8 cellular contexts compared by ENCODE assay signal in the genomic region with DNA sequence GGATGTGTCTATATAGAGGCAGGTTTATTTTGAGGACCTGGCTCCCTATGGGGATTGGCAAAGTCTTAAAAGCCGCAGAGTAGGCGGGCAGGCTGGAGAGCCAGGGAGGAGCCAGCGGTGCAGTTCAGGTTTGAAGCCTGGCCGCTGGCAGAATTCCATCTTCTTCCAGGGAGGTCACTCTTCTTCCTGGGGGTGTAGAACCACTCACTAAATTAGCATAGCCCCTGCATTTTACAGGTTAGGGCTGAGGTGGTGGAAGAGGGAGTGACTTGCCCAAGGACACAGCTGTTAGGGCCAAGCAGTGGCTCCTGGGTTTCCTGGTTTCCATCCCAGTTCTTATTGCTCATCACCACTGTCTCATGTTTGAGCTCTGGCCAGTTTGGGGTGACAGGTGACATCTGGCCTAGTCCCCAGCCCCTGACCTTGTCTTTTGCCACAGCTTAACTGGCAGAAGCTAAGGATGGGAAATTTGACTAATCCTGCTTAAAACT. TPM values are rescaled to one million over a fixed set of nuclear protein-coding genes. Genes with fewer than 3 reads are reported as not detected.
DNase-seq lines count a peak whose midpoint lies in the region; ATAC-seq and TF ChIP-seq lines count a peak whose summit lies in the region.

No MANE protein-coding gene starts in this region.

- H3K9ac ChIP-seq in fibroblast of lung (ENCODE audit: insufficient read depth, low read length): no peak overlapping the region
- H3K9ac ChIP-seq in neural cell (ENCODE audit: low read length): peak overlapping the region; percentile 93

- no peaks in the 10 kb centered on the region for H3K27me3 ChIP-seq in fibroblast of lung (ENCODE audit: control insufficient read depth, insufficient read depth, low read length)
- H3K27me3 ChIP-seq in neural cell (ENCODE audit: insufficient read depth, low read depth, low read length): no peaks in the 10 kb centered on the region

- ATAC-seq in HG02870 (IDR thresholded peaks at IDR 0.05; ENCODE audit: unreplicated experiment): no peak

- DNase-seq in ELR (ENCODE audit: low read depth): peak; percentile 53
- peak; percentile 57 for DNase-seq in NCI-H1105 (lab: John Stamatoyannopoulos, UW)
- peak; percentile 18 for DNase-seq in activated CD4-positive, alpha-beta T cell treated with anti-CD3 and anti-CD28 coated beads, Interleukin-2, amount 50 U/mL, for 1 hour
- peak; percentile 31 to 58 for DNase-seq in fibroblast of lung (ENCODE audit: low read depth in 2 of 2)
- DNase-seq in middle frontal gyrus (ENCODE audit: extremely low spot score, low spot score): no peak
- DNase-seq in stimulated activated CD4-positive, alpha-beta T cell treated with anti-CD3 and anti-CD28 coated beads, Interleukin-12 subunit alpha, Interleukin-12 subunit beta, amount 100 ng/mL, for 4 hours: no peak

- H2AFZ ChIP-seq in fibroblast of lung (ENCODE audit: low read length) (no peak overlapping the region), neural cell (ENCODE audit: low read depth, low read length) (no peak overlapping the region)

- peaks cover 4% of the 10 kb centered on the region for H3K4me1 ChIP-seq in fibroblast of lung (ENCODE audit: control insufficient read depth, extremely low read depth, insufficient read depth, low read length)

- TF ChIP-seq RAD21 in neural cell (conservative IDR thresholded peaks at IDR 0.05): no peak

- TF ChIP-seq CTCF in fibroblast of lung (conservative IDR thresholded peaks at IDR 0.05 in 1 of 2, IDR thresholded peaks at IDR 0.05 in 1 of 2; ENCODE audit: low read depth in 1 of 2, low read length in 2 of 2) (no peak), neural cell (IDR thresholded peaks at IDR 0.05; ENCODE audit: poor library complexity, severe bottlenecking) (no peak)

- peak overlapping the region; percentile 79 to 96 (median 86) for H3K4me3 ChIP-seq in fibroblast of lung (replicated peaks in 1 of 4; ENCODE audit: control extremely low read depth in 1 of 4, insufficient read depth in 1 of 4, low read depth in 3 of 4, low read length in 4 of 4)
- peak overlapping the region; percentile 67 for H3K4me3 ChIP-seq in neural cell (ENCODE audit: low read length)

- peaks cover under 1% of the 10 kb centered on the region for H3K36me3 ChIP-seq in fibroblast of lung (ENCODE audit: control insufficient read depth, insufficient read depth, low read length)
- no peaks in the 10 kb centered on the region for H3K36me3 ChIP-seq in neural cell (ENCODE audit: insufficient read depth, low read length)

- no peaks in the 10 kb centered on the region for H4K20me1 ChIP-seq in fibroblast of lung (ENCODE audit: control insufficient read depth, extremely low read depth, insufficient read depth, low read length)
- no peaks in the 10 kb centered on the region for H4K20me1 ChIP-seq in neural cell (ENCODE audit: insufficient read depth)

- H3K9me3 ChIP-seq in fibroblast of lung (ENCODE audit: control insufficient read depth, insufficient read depth, low read depth, low read length): no peaks in the 10 kb centered on the region
- H3K9me3 ChIP-seq in neural cell (ENCODE audit: low read length): no peaks in the 10 kb centered on the region

- H3K79me2 ChIP-seq in fibroblast of lung (ENCODE audit: control insufficient read depth, insufficient read depth, low read length): no peaks in the 10 kb centered on the region
- H3K79me2 ChIP-seq in neural cell (replicated peaks; ENCODE audit: insufficient read depth, low read length): no peaks in the 10 kb centered on the region

- H3K4me2 ChIP-seq in fibroblast of lung (ENCODE audit: extremely low read depth, insufficient read depth, low read length) (peak overlapping the region; percentile 100), neural cell (ENCODE audit: low read length) (peak overlapping the region; percentile 94)

- TF ChIP-seq EP300 in neural cell (conservative IDR thresholded peaks at IDR 0.05; ENCODE audit: poor library complexity, severe bottlenecking): no peak

- H3K9me2 ChIP-seq in neural cell (ENCODE audit: insufficient read depth, low read length): no peaks in the 10 kb centered on the region

- H3K27ac ChIP-seq in fibroblast of lung (ENCODE audit: insufficient read depth, low read length) (no peak overlapping the region), neural cell (ENCODE audit: low read length) (peak overlapping the region; percentile 83)

- H3F3A ChIP-seq in neural cell (ENCODE audit: insufficient read depth, low read length, poor library complexity, severe bottlenecking): no peaks in the 10 kb centered on the region

TF ChIP-seq in neural cell, 6 proteins besides CTCF, POLR2A, EP300 and RAD21:
- TF ChIP-seq SMC3 (conservative IDR thresholded peaks at IDR 0.05; ENCODE audit: poor library complexity): no peak
- no peak for TF ChIP-seq MXI1 (conservative IDR thresholded peaks at IDR 0.05; ENCODE audit: poor library complexity, severe bottlenecking)
- no peak for TF ChIP-seq TAF1 (IDR thresholded peaks at IDR 0.05; ENCODE audit: low read depth)
- TF ChIP-seq POLR2AphosphoS5 (IDR thresholded peaks at IDR 0.05): no peak
- no peak for TF ChIP-seq REST (IDR thresholded peaks at IDR 0.05; ENCODE audit: borderline replicate concordance)
- no peak for TF ChIP-seq EZH2 (IDR thresholded peaks at IDR 0.05; ENCODE audit: borderline replicate concordance, insufficient read depth, low read length, poor library complexity, severe bottlenecking)

RNA-seq across cellular contexts. Expression of gene PINK1, which starts 1.4 kb away (rescaled TPM):
- 87.8 and 106 TPM in 2 replicates for total RNA-seq in fibroblast of lung
- polyA plus RNA-seq in fibroblast of lung (36.9 and 51.9 TPM in 2 replicates), neural cell (73.4 and 95.3 TPM in 2 replicates)
- polyA plus RNA-seq in fibroblast of lung (2012): 49.2 and 62.7 TPM in 2 replicates
- polyA minus RNA-seq in fibroblast of lung (ENCODE audit: low replicate concordance) (28.7 and 41.0 TPM in 2 replicates), neural cell (68.2 and 76.9 TPM in 2 replicates)

RNA-seq across cellular contexts. Expression of gene DDOST, which starts 26.5 kb away (rescaled TPM):
- total RNA-seq in fibroblast of lung: 263 and 319 TPM in 2 replicates
- polyA plus RNA-seq in fibroblast of lung (372 and 396 TPM in 2 replicates), neural cell (177 and 216 TPM in 2 replicates)
- polyA plus RNA-seq in fibroblast of lung (2012): 274 and 289 TPM in 2 replicates
- polyA minus RNA-seq in fibroblast of lung (ENCODE audit: low replicate concordance) (194 and 208 TPM in 2 replicates), neural cell (122 and 135 TPM in 2 replicates)

RNA-seq across cellular contexts. Expression of gene CDA, which starts 45.7 kb away (rescaled TPM):
- total RNA-seq in fibroblast of lung: 0.50 TPM in 1 of 2 replicates, not detected in the other
- polyA plus RNA-seq in fibroblast of lung (3.0 and 4.2 TPM in 2 replicates), neural cell (not detected in 2 replicates)
- 3.5 and 4.9 TPM in 2 replicates for polyA plus RNA-seq in fibroblast of lung (2012)
- polyA minus RNA-seq in fibroblast of lung (ENCODE audit: low replicate concordance) (9.2 and 9.3 TPM in 2 replicates), neural cell (not detected in 2 replicates)

Comparison
In these comparisons a context has a peak if more than half of its experiments do, and no peak if none do; other contexts are left out.
1. DNase-seq: peak in ELR (single experiment), NCI-H1105 (single experiment), activated CD4-positive, alpha-beta T cell treated with anti-CD3 and anti-CD28 coated beads, Interleukin-2, amount 50 U/mL, for 1 hour (single experiment) and fibroblast of lung (2 of 2); none in middle frontal gyrus (single experiment) and stimulated activated CD4-positive, alpha-beta T cell treated with anti-CD3 and anti-CD28 coated beads, Interleukin-12 subunit alpha, Interleukin-12 subunit beta, amount 100 ng/mL, for 4 hours (single experiment).